2 cellular contexts compared by ENCODE assay signal in the genomic region with DNA sequence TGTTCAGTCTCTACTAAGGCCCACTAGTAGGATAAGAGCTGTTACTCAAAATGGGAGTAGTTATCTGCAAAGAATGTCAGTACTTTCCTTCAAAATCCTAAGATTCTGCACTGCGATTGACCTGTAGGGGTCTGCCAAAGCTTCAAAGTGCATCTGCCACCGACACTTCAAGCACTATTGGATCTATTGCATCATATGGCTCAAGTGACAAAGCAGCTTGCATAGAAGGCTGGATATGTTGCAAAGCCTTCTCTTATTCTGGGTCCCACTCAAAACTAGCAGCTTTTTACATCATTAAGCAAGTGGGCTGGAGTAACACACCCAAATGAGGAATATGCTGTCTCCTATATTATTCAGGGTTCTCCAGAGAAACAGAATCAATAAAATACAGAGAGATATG.
TF ChIP-seq lines count a peak whose summit lies in the region.

No MANE protein-coding gene starts in this region.

TF ChIP-seq in HepG2, 621 proteins besides CTCF, POLR2A, EP300 and RAD21:
- peak; percentile 64; the same call in 1 of the 2 replicates for TF ChIP-seq CEBPB (IDR thresholded peaks at IDR 0.05; ENCODE audit: borderline replicate concordance, low read depth, low read length)
- TF ChIP-seq, protein P1, sequence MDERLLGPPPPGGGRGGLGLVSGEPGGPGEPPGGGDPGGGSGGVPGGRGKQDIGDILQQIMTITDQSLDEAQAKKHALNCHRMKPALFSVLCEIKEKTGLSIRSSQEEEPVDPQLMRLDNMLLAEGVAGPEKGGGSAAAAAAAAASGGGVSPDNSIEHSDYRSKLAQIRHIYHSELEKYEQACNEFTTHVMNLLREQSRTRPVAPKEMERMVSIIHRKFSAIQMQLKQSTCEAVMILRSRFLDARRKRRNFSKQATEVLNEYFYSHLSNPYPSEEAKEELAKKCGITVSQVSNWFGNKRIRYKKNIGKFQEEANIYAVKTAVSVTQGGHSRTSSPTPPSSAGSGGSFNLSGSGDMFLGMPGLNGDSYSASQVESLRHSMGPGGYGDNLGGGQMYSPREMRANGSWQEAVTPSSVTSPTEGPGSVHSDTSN (CRISPR knock-in tag; IDR thresholded peaks at IDR 0.05): no peak
TF ChIP-seq in HepG2: peak in this region for 1.

TF ChIP-seq in IMR-90, 13 proteins besides CTCF, POLR2A, EP300 and RAD21:
- 0 out of 2 replicates have a peak, but pooled peaks have one; percentile 20 for TF ChIP-seq CEBPB (IDR thresholded peaks at IDR 0.05; ENCODE audit: low read depth, low read length)
- TF ChIP-seq BHLHE40 (IDR thresholded peaks at IDR 0.05; ENCODE audit: low read depth, low read length): no peak
